ENCODE assay signal across 24 cellular contexts in genomic region chr11:123006860-123007542, GRCh38. TPM values are rescaled to one million over a fixed set of nuclear protein-coding genes. Genes with fewer than 3 reads are reported as not detected.
DNase-seq lines count a peak whose midpoint lies in the region; ATAC-seq, FAIRE-seq and TF ChIP-seq lines count a peak whose summit lies in the region.
"Had no signal": no experiment of that assay in that cellular context is flagged by ENCODE, and none has a peak within 500 bp of the region (broad histone marks: within the 10 kb centered on the region; RNA-seq: fewer than 3 reads in every experiment).

No MANE protein-coding gene starts in this region.

- no peak overlapping the region for H2AK5ac ChIP-seq in neuronal stem cell (ENCODE audit: low read depth, low read length)

- H3K27me3 ChIP-seq in HepG2 (ENCODE audit: control insufficient read depth in 1 of 2, insufficient read depth in 2 of 2, low read length in 2 of 2) (peaks cover 2 to 9% of the 10 kb centered on the region in 2 experiments; a peak in 4 of 5 replicates), right lobe of liver (no peaks in the 10 kb centered on the region), NT2/D1 (ENCODE audit: insufficient read depth, insufficient read length) (no peaks in the 10 kb centered on the region), neuronal stem cell (ENCODE audit: control insufficient read depth in 3 of 3, insufficient read depth in 3 of 3, low read depth in 1 of 3, low read length in 3 of 3) (peaks cover 0 to 19% (median 0%) of the 10 kb centered on the region in 3 experiments)

- DNase-seq in HepG2 (ENCODE audit: low spot score): no peak
- no peak for DNase-seq in right lobe of liver
- DNase-seq in NT2/D1 (ENCODE audit: low read depth, low spot score): peak; percentile 52
- DNase-seq in foreskin melanocyte: peak; percentile 19
- DNase-seq in NCI-H2227 treated with DMSO at 0.1 percent for 48 hours (lab: John Stamatoyannopoulos, UW): no peak
- DNase-seq in CD1c-positive myeloid dendritic cell (ENCODE audit: extremely low spot score): no peak
- DNase-seq in neuronal stem cell (ENCODE audit: low spot score): no peak
- DNase-seq in amygdala (lab: John Stamatoyannopoulos, UW): no peak
- DNase-seq: BE2C; Caco-2; CD4-positive, alpha-beta T cell; DMS153; GF-D8; NCI-H1092 treated with DMSO at 0.1 percent for 48 hours; NCI-H146; NCI-H226; NCI-H524; NK-92 treated with Interleukin-12 subunit alpha and Interleukin-12 subunit beta, amount 100 ng/mL, for 24 hours; RPMI8226; SHP77 treated with DMSO at 0.1 percent for 48 hours had no signal

- H4K20me1 ChIP-seq in HepG2 (ENCODE audit: insufficient read depth, low read length): no peaks in the 10 kb centered on the region

- no peak overlapping the region for H2BK120ac ChIP-seq in neuronal stem cell (ENCODE audit: low read depth, low read length)

- no peak overlapping the region for H2BK12ac ChIP-seq in neuronal stem cell (ENCODE audit: low read length)

- POLR2A ChIA-PET in HepG2 (lab: Yijun Ruan, JAX): no interaction called here

- no peak overlapping the region for H3K9ac ChIP-seq in HepG2 (ENCODE audit: insufficient read depth, low read depth, low read length)
- no peak overlapping the region for H3K9ac ChIP-seq in NT2/D1 (ENCODE audit: insufficient read length, low read depth)
- H3K9ac ChIP-seq in neuronal stem cell (ENCODE audit: low read depth, low read length, poor library complexity): no peak overlapping the region

- no peaks in the 10 kb centered on the region for H3K4me1 ChIP-seq in HepG2 (ENCODE audit: insufficient read depth, low read length)
- no peaks in the 10 kb centered on the region for H3K4me1 ChIP-seq in right lobe of liver
- H3K4me1 ChIP-seq in NT2/D1 (ENCODE audit: insufficient read depth, insufficient read length): no peaks in the 10 kb centered on the region
- peaks cover 0 to 2% of the 10 kb centered on the region in 2 donors for H3K4me1 ChIP-seq in neuronal stem cell (ENCODE audit: control insufficient read depth in 2 of 2, insufficient read depth in 1 of 2, low read depth in 1 of 2, low read length in 2 of 2)
- H3K4me1 ChIP-seq: BE2C had no signal

- no peak overlapping the region for H3K4me3 ChIP-seq in HepG2 (replicated peaks in 1 of 3; ENCODE audit: insufficient read depth in 1 of 3, low read depth in 2 of 3, low read length in 3 of 3)
- no peak overlapping the region for H3K4me3 ChIP-seq in right lobe of liver
- H3K4me3 ChIP-seq in NT2/D1 (ENCODE audit: insufficient read length, low read depth): no peak overlapping the region
- no peak overlapping the region for H3K4me3 ChIP-seq in neuronal stem cell (ENCODE audit: low read length in 2 of 2)
- H3K4me3 ChIP-seq: K562 had no signal

- H3K79me1 ChIP-seq in neuronal stem cell (ENCODE audit: low read depth, low read length): no peaks in the 10 kb centered on the region

- H3K14ac ChIP-seq in neuronal stem cell (ENCODE audit: low read length): no peak overlapping the region

- no peak overlapping the region for H4K91ac ChIP-seq in neuronal stem cell (ENCODE audit: low read depth, low read length, poor library complexity)

- no peak overlapping the region for H4K8ac ChIP-seq in neuronal stem cell (ENCODE audit: low read depth, low read length)

- no peak overlapping the region for H2BK5ac ChIP-seq in neuronal stem cell (ENCODE audit: low read length)

- CTCF ChIA-PET in HepG2 (lab: Yijun Ruan, JAX; ENCODE audit: low intra/inter-chr PET ratio, low total read pairs): no interaction called here

- no peak overlapping the region for H3K23ac ChIP-seq in neuronal stem cell (ENCODE audit: low read depth, low read length, poor library complexity)

- in situ Hi-C loops in HepG2 (cut with HindIII; ENCODE audit: extremely low pct_ligation_motif_present, low pct_unique_long_range_greater_than_20kb): no loop called here

- TF ChIP-seq POLR2A in HepG2 (IDR thresholded peaks at IDR 0.05; ENCODE audit: insufficient read depth in 1 of 2, low read depth in 2 of 2, low read length in 2 of 2) (no peak), right lobe of liver (IDR thresholded peaks at IDR 0.05) (no peak)

- TF ChIP-seq CTCF in HepG2 (CRISPR knock-in tag; IDR thresholded peaks at IDR 0.05) (no peak), right lobe of liver (IDR thresholded peaks at IDR 0.05) (no peak)

- WGBS in HepG2 (ENCODE audit: low lambda C conversion rate): 58% methylated on average over 5 of the region's 5 CpGs
- WGBS in right lobe of liver (ENCODE audit: insufficient coverage, low coverage, low lambda C conversion rate, missing lambda C conversion rate): 63% methylated on average over 4 of the region's 5 CpGs
- WGBS in neuronal stem cell (ENCODE audit: extremely low coverage in 2 of 2, insufficient read length in 2 of 2, insufficient replicate concordance in 1 of 2), 2 donors: no CpG with 5 or more reads among the region's 5 CpGs

- FAIRE-seq in HepG2 (lab: Jason Lieb, UNC): no peak
- FAIRE-seq: A204.1, K562 had no signal

- no peaks in the 10 kb centered on the region for H3K9me3 ChIP-seq in HepG2 (ENCODE audit: low read length)
- no peaks in the 10 kb centered on the region for H3K9me3 ChIP-seq in right lobe of liver
- no peaks in the 10 kb centered on the region for H3K9me3 ChIP-seq in NT2/D1 (ENCODE audit: insufficient read depth, low read length)
- no peaks in the 10 kb centered on the region for H3K9me3 ChIP-seq in neuronal stem cell (replicated peaks in 1 of 2; ENCODE audit: control insufficient read depth in 2 of 2, insufficient read depth in 1 of 2, low read depth in 1 of 2, low read length in 2 of 2)
- H3K9me3 ChIP-seq: BE2C, Caco-2 had no signal

- H2AFZ ChIP-seq in HepG2 (ENCODE audit: low read length) (no peak overlapping the region), neuronal stem cell (ENCODE audit: low read length) (no peak overlapping the region)

- H3K18ac ChIP-seq in neuronal stem cell (ENCODE audit: low read length): no peak overlapping the region

- intact Hi-C loops in HepG2 (cut with micrococcal nuclease; ENCODE audit: unreplicated experiment) (no loop called here), right lobe of liver (cut with DNase I) (no loop called here)

- no peaks in the 10 kb centered on the region for H3K36me3 ChIP-seq in HepG2 (replicated peaks in 1 of 2; ENCODE audit: control insufficient read depth in 1 of 2, insufficient read depth in 2 of 2, low read length in 2 of 2)
- no peaks in the 10 kb centered on the region for H3K36me3 ChIP-seq in right lobe of liver
- no peaks in the 10 kb centered on the region for H3K36me3 ChIP-seq in NT2/D1 (ENCODE audit: insufficient read depth, insufficient read length, low read length)
- H3K36me3 ChIP-seq in neuronal stem cell (replicated peaks in 1 of 2; ENCODE audit: control insufficient read depth in 2 of 2, insufficient read depth in 2 of 2, low read length in 2 of 2): no peaks in the 10 kb centered on the region
- H3K36me3 ChIP-seq: BE2C had no signal

- TF ChIP-seq RAD21 in HepG2 (CRISPR knock-in tag; IDR thresholded peaks at IDR 0.05): no peak

- no TSS peak for BruUV-seq in HepG2 (replicated peaks; lab: Mats Ljungman, UMichigan)

- no peak for TF ChIP-seq EP300 in HepG2 (IDR thresholded peaks at IDR 0.05; ENCODE audit: low read depth in 2 of 2, low read length in 2 of 2)
- no peak for TF ChIP-seq EP300 in HepG2 (CRISPR knock-in tag; IDR thresholded peaks at IDR 0.05; ENCODE audit: borderline replicate concordance)

- no peak overlapping the region for H2BK15ac ChIP-seq in neuronal stem cell (ENCODE audit: low read length)

- H3K4me2 ChIP-seq in HepG2 (ENCODE audit: low read depth, low read length) (no peak overlapping the region), neuronal stem cell (ENCODE audit: insufficient read depth, low read length, poor library complexity, severe bottlenecking) (no peak overlapping the region)

- peak; percentile 41; the same call in 2 of the 3 replicates for ATAC-seq in HepG2
- ATAC-seq in right lobe of liver: no peak
- ATAC-seq: K562 had no signal

- no peaks in the 10 kb centered on the region for H3K79me2 ChIP-seq in HepG2 (ENCODE audit: insufficient read depth, low read length)

- H3K4ac ChIP-seq in neuronal stem cell (ENCODE audit: low read length): no peak overlapping the region

- no peak overlapping the region for H3K27ac ChIP-seq in HepG2 (ENCODE audit: extremely low read length, insufficient read depth, low read length)
- no peak overlapping the region for H3K27ac ChIP-seq in right lobe of liver
- H3K27ac ChIP-seq in neuronal stem cell (replicated peaks; ENCODE audit: low read length): no peak overlapping the region

RNA-seq across cellular contexts. Expression of gene BSX, which starts 25.4 kb away (rescaled TPM):
- total RNA-seq in HepG2 (2016; rRNA removed; fragmentation: Illumina TruSeq; extraction: Trizol): not detected in 2 replicates
- not detected in 2 replicates for total RNA-seq in HepG2 (2016; cell fraction: cytosol; rRNA removed; fragmentation: Illumina TruSeq; extraction: Trizol; ENCODE audit: low read depth)
- not detected in 2 replicates for total RNA-seq in HepG2 (2016; cell fraction: insoluble cytoplasmic fraction; rRNA removed; fragmentation: Illumina TruSeq; extraction: Trizol)
- not detected in 2 replicates for total RNA-seq in HepG2 (2016; cell fraction: membrane; rRNA removed; fragmentation: Illumina TruSeq; extraction: Trizol)
- total RNA-seq in HepG2 (2016; cell fraction: nucleus; rRNA removed; fragmentation: Illumina TruSeq; extraction: Trizol): not detected in 2 replicates
- not detected in 2 replicates for polyA plus RNA-seq in HepG2 (2011; rRNA removed)
- polyA plus RNA-seq in HepG2 (2011; cell fraction: cytosol; rRNA removed): not detected in 2 replicates
- not detected in 2 replicates for polyA plus RNA-seq in HepG2 (2011; cell fraction: nucleus; rRNA removed)
- not detected in 2 replicates for polyA plus RNA-seq in HepG2 (2012)
- not detected in 2 replicates for polyA plus RNA-seq in HepG2 (2016; cell fraction: cytosol; fragmentation: Illumina TruSeq; extraction: Trizol; ENCODE audit: low read depth)
- not detected in 2 replicates for polyA plus RNA-seq in HepG2 (2016; cell fraction: insoluble cytoplasmic fraction; fragmentation: Illumina TruSeq; extraction: Trizol; ENCODE audit: low read depth)
- not detected in 2 replicates for polyA plus RNA-seq in HepG2 (2016; cell fraction: membrane; fragmentation: Illumina TruSeq; extraction: Trizol; ENCODE audit: low read depth)
- not detected in 2 replicates for polyA plus RNA-seq in HepG2 (2016; cell fraction: nucleus; fragmentation: Illumina TruSeq; extraction: Trizol; ENCODE audit: insufficient read depth, low read depth)
- polyA minus RNA-seq in HepG2 (2011; rRNA and poly(A)+ RNA removed; ENCODE audit: low replicate concordance): not detected in 2 replicates
- polyA minus RNA-seq in HepG2 (2011; cell fraction: cytosol; rRNA and poly(A)+ RNA removed): not detected in 2 replicates
- polyA minus RNA-seq in HepG2 (2011; cell fraction: nucleus; rRNA and poly(A)+ RNA removed): not detected in 2 replicates
- total RNA-seq in right lobe of liver: not detected
- polyA plus RNA-seq in neuronal stem cell (2013, experiment 1 of 2): not detected
- not detected for polyA plus RNA-seq in neuronal stem cell (2013, experiment 2 of 2)
- total RNA-seq: Caco-2; CD4-positive, alpha-beta T cell; Daoy; K562; OCI-LY7 had no signal
- polyA plus RNA-seq: K562 had no signal

RNA-seq across cellular contexts. Expression of gene HSPA8, which starts 54.9 kb away (rescaled TPM):
- total RNA-seq in HepG2 (2016; rRNA removed; fragmentation: Illumina TruSeq; extraction: Trizol): 2,151 and 3,620 TPM in 2 replicates
- 366 and 430 TPM in 2 replicates for total RNA-seq in HepG2 (2016; cell fraction: cytosol; rRNA removed; fragmentation: Illumina TruSeq; extraction: Trizol; ENCODE audit: low read depth)
- total RNA-seq in HepG2 (2016; cell fraction: insoluble cytoplasmic fraction; rRNA removed; fragmentation: Illumina TruSeq; extraction: Trizol): 2,108 and 3,479 TPM in 2 replicates
- total RNA-seq in HepG2 (2016; cell fraction: membrane; rRNA removed; fragmentation: Illumina TruSeq; extraction: Trizol): 740 and 955 TPM in 2 replicates
- total RNA-seq in HepG2 (2016; cell fraction: nucleus; rRNA removed; fragmentation: Illumina TruSeq; extraction: Trizol): 1,052 and 1,130 TPM in 2 replicates
- polyA plus RNA-seq in HepG2 (2011; rRNA removed): 861 and 936 TPM in 2 replicates
- 673 and 943 TPM in 2 replicates for polyA plus RNA-seq in HepG2 (2011; cell fraction: cytosol; rRNA removed)
- polyA plus RNA-seq in HepG2 (2011; cell fraction: nucleus; rRNA removed): 372 and 521 TPM in 2 replicates
- 489 and 1,055 TPM in 2 replicates for polyA plus RNA-seq in HepG2 (2012)
- polyA plus RNA-seq in HepG2 (2016; cell fraction: cytosol; fragmentation: Illumina TruSeq; extraction: Trizol; ENCODE audit: low read depth): 213 and 256 TPM in 2 replicates
- 2,308 and 2,340 TPM in 2 replicates for polyA plus RNA-seq in HepG2 (2016; cell fraction: insoluble cytoplasmic fraction; fragmentation: Illumina TruSeq; extraction: Trizol; ENCODE audit: low read depth)
- 393 and 523 TPM in 2 replicates for polyA plus RNA-seq in HepG2 (2016; cell fraction: membrane; fragmentation: Illumina TruSeq; extraction: Trizol; ENCODE audit: low read depth)
- polyA plus RNA-seq in HepG2 (2016; cell fraction: nucleus; fragmentation: Illumina TruSeq; extraction: Trizol; ENCODE audit: insufficient read depth, low read depth): 951 and 981 TPM in 2 replicates
- 1,530 and 5,645 TPM in 2 replicates for polyA minus RNA-seq in HepG2 (2011; rRNA and poly(A)+ RNA removed; ENCODE audit: low replicate concordance)
- polyA minus RNA-seq in HepG2 (2011; cell fraction: cytosol; rRNA and poly(A)+ RNA removed): 512 and 637 TPM in 2 replicates
- 410 and 759 TPM in 2 replicates for polyA minus RNA-seq in HepG2 (2011; cell fraction: nucleus; rRNA and poly(A)+ RNA removed)
- 100 to 1,000 TPM; 388 to 894 (median 659) TPM for total RNA-seq in right lobe of liver
- polyA plus RNA-seq in neuronal stem cell (2013, experiment 1 of 2): 406 TPM
- 401 TPM for polyA plus RNA-seq in neuronal stem cell (2013, experiment 2 of 2)

Comparison
In these comparisons a context has a peak if more than half of its experiments do, and no peak if none do; other contexts are left out.
1. DNase-seq: peak in NT2/D1 (single experiment) and foreskin melanocyte (single experiment); none in HepG2 (single experiment), right lobe of liver (0 of 3), NCI-H2227 treated with DMSO at 0.1 percent for 48 hours (single experiment), CD1c-positive myeloid dendritic cell (single experiment), neuronal stem cell (single experiment) and amygdala (0 of 56).